24 cellular contexts compared by ENCODE assay signal in genomic region chr18:75958683-75959082, GRCh38.
DNase-seq lines count a peak whose midpoint lies in the region; ATAC-seq and TF ChIP-seq lines count a peak whose summit lies in the region.
"Had no signal": no experiment of that assay in that cellular context is flagged by ENCODE, and none has a peak within 500 bp of the region (broad histone marks: within the 10 kb centered on the region; RNA-seq: fewer than 3 reads in every experiment).

No MANE protein-coding gene starts in this region.

- DNase-seq in GM06990 (ENCODE audit: extremely low read depth, insufficient read length) (no peak), MM.1S (no peak), astrocyte of the cerebellum (ENCODE audit: low read depth) (no peak), neural crest cell (ENCODE audit: low read depth, low spot score) (no peak), esophagus muscularis mucosa (ENCODE audit: extremely low spot score) (no peak), SK-N-SH (no peak)
- DNase-seq in activated CD8-positive, alpha-beta memory T cell treated with anti-CD3 and anti-CD28 coated beads, Interleukin-2, amount 10 ng/mL, durations not matched to agents 7 days and 5 days, result no peak
- DNase-seq: activated CD4-positive, alpha-beta T cell treated with anti-CD3 and anti-CD28 coated beads for 36 hours; activated CD8-positive, alpha-beta T cell treated with anti-CD3 and anti-CD28 coated beads for 36 hours; activated naive CD4-positive, alpha-beta T cell treated with anti-CD3 and anti-CD28 coated beads, Interleukin-2, amount 50 U/mL, for 16 hours; CD8-positive, alpha-beta T cell; left lung; NCI-H1105; NCI-H2029; NCI-H524 treated with DMSO at 0.1 percent for 48 hours; Peyer's patch; posterior cingulate gyrus; right cardiac atrium; SHP77 treated with DMSO at 0.1 percent for 48 hours; spleen; stimulated activated CD4-positive, alpha-beta T cell treated with anti-CD3 and anti-CD28 coated beads, Interleukin-2, amount 100 ng/mL, for 24 hours; stimulated activated naive CD8-positive, alpha-beta T cell treated with anti-CD3 and anti-CD28 coated beads, Interleukin-15, Interleukin-2, amounts not matched to agents 100 U/mL and 50 U/mL, for 24 hours had no signal

- no peaks in the 10 kb centered on the region for H3K4me1 Mint-ChIP-seq in neural crest cell
- H3K4me1 Mint-ChIP-seq in activated CD8-positive, alpha-beta memory T cell treated with anti-CD3 and anti-CD28 coated beads, Interleukin-2, amount 10 ng/mL, durations not matched to agents 7 days and 5 days, result no peaks in the 10 kb centered on the region
- H3K4me1 Mint-ChIP-seq: activated CD4-positive, alpha-beta T cell treated with anti-CD3 and anti-CD28 coated beads for 36 hours; B cell had no signal

- H4K20me1 ChIP-seq in MM.1S (ENCODE audit: insufficient read depth, low read length) (no peaks in the 10 kb centered on the region), SK-N-SH (ENCODE audit: insufficient read depth) (no peaks in the 10 kb centered on the region)

- H2AFZ ChIP-seq in MM.1S (ENCODE audit: low read length) (no peak overlapping the region), SK-N-SH (ENCODE audit: low read depth) (no peak overlapping the region)

- H3K9me3 ChIP-seq in MM.1S (replicated peaks; ENCODE audit: insufficient read depth, low read length) (no peaks in the 10 kb centered on the region), esophagus muscularis mucosa (no peaks in the 10 kb centered on the region), SK-N-SH (peaks cover 10% of the 10 kb centered on the region; the same call in 1 of the 2 replicates)
- H3K9me3 ChIP-seq: Peyer's patch had no signal

- H3K27ac Mint-ChIP-seq in neural crest cell (ENCODE audit: unreplicated experiment), result no peak overlapping the region
- H3K27ac Mint-ChIP-seq in activated CD8-positive, alpha-beta memory T cell treated with anti-CD3 and anti-CD28 coated beads, Interleukin-2, amount 10 ng/mL, durations not matched to agents 7 days and 5 days, result no peak overlapping the region
- H3K27ac Mint-ChIP-seq: activated CD4-positive, alpha-beta T cell treated with anti-CD3 and anti-CD28 coated beads for 36 hours; activated CD8-positive, alpha-beta T cell treated with anti-CD3 and anti-CD28 coated beads for 36 hours; B cell; CD8-positive, alpha-beta T cell; T-helper 2 cell treated with Interferon-gamma antibody and Interleukin-4, amounts not matched to agents 5 μg/mL and 100 μg/mL, for 36 hours had no signal

- ATAC-seq in activated CD8-positive, alpha-beta memory T cell treated with anti-CD3 and anti-CD28 coated beads, Interleukin-2, amount 10 ng/mL, durations not matched to agents 7 days and 5 days, result no peak
- ATAC-seq: activated CD4-positive, alpha-beta T cell treated with anti-CD3 and anti-CD28 coated beads for 36 hours; activated CD8-positive, alpha-beta T cell treated with anti-CD3 and anti-CD28 coated beads for 36 hours; CD8-positive, alpha-beta T cell; left lung; right cardiac atrium; stimulated activated naive CD8-positive, alpha-beta T cell treated with anti-CD3 and anti-CD28 coated beads, Interleukin-15, Interleukin-2, amounts not matched to agents 100 U/mL and 50 U/mL, for 24 hours had no signal

- H3K27me3 Mint-ChIP-seq in neural crest cell (ENCODE audit: low read depth), result no peaks in the 10 kb centered on the region
- no peaks in the 10 kb centered on the region for H3K27me3 Mint-ChIP-seq in activated CD8-positive, alpha-beta memory T cell treated with anti-CD3 and anti-CD28 coated beads, Interleukin-2, amount 10 ng/mL, durations not matched to agents 7 days and 5 days
- H3K27me3 Mint-ChIP-seq: activated CD8-positive, alpha-beta T cell treated with anti-CD3 and anti-CD28 coated beads for 36 hours; B cell had no signal

- TF ChIP-seq CTCF in GM06990 (IDR thresholded peaks at IDR 0.05; ENCODE audit: insufficient read depth, low read length, poor library complexity, severe bottlenecking) (peak; percentile 3), MM.1S (IDR thresholded peaks at IDR 0.05; ENCODE audit: low read length) (0 out of 2 replicates have a peak, but pooled peaks have one; percentile 4), astrocyte of the cerebellum (IDR thresholded peaks at IDR 0.05; ENCODE audit: low read depth, low read length, missing control alignments) (peak; percentile 17), neural crest cell (conservative IDR thresholded peaks at IDR 0.05) (peak; percentile 29), esophagus muscularis mucosa (IDR thresholded peaks at IDR 0.05) (no peak), SK-N-SH (IDR thresholded peaks at IDR 0.05) (no peak)

- no peaks in the 10 kb centered on the region for H3K36me3 ChIP-seq in GM06990 (ENCODE audit: control insufficient read depth, insufficient read depth, low read length)
- H3K36me3 ChIP-seq in MM.1S (replicated peaks; ENCODE audit: insufficient read depth, low read length), result no peaks in the 10 kb centered on the region
- no peaks in the 10 kb centered on the region for H3K36me3 ChIP-seq in esophagus muscularis mucosa
- no peaks in the 10 kb centered on the region for H3K36me3 ChIP-seq in SK-N-SH (replicated peaks in 1 of 2; ENCODE audit: control insufficient read depth in 1 of 2, insufficient read depth in 2 of 2, low read length in 1 of 2)
- H3K36me3 ChIP-seq: left lung, Peyer's patch, spleen had no signal

- 100% methylated on average over 1 of the region's 1 CpG for WGBS in esophagus muscularis mucosa
- 11% methylated on average over 1 of the region's 1 CpG for WGBS in SK-N-SH (ENCODE audit: low lambda C conversion rate)

- H3K79me2 ChIP-seq in MM.1S (ENCODE audit: low read length) (no peaks in the 10 kb centered on the region), SK-N-SH (ENCODE audit: insufficient read depth) (no peaks in the 10 kb centered on the region)

- no peak overlapping the region for H3K4me3 Mint-ChIP-seq in neural crest cell
- no peak overlapping the region for H3K4me3 Mint-ChIP-seq in activated CD8-positive, alpha-beta memory T cell treated with anti-CD3 and anti-CD28 coated beads, Interleukin-2, amount 10 ng/mL, durations not matched to agents 7 days and 5 days
- H3K4me3 Mint-ChIP-seq: activated CD4-positive, alpha-beta T cell treated with anti-CD3 and anti-CD28 coated beads for 36 hours; activated CD8-positive, alpha-beta T cell treated with anti-CD3 and anti-CD28 coated beads for 36 hours; B cell; CD8-positive, alpha-beta T cell; T-helper 2 cell treated with Interferon-gamma antibody and Interleukin-4, amounts not matched to agents 5 μg/mL and 100 μg/mL, for 36 hours had no signal

- no peak for TF ChIP-seq RAD21 in SK-N-SH (IDR thresholded peaks at IDR 0.05; ENCODE audit: low read length)

- H3K4me1 ChIP-seq in MM.1S (ENCODE audit: low read length) (no peaks in the 10 kb centered on the region), esophagus muscularis mucosa (no peaks in the 10 kb centered on the region), SK-N-SH (ENCODE audit: control insufficient read depth in 1 of 2, insufficient read depth in 2 of 2, low read depth in 1 of 2, low read length in 1 of 2) (no peaks in the 10 kb centered on the region)
- H3K4me1 ChIP-seq: left lung, Peyer's patch, spleen had no signal

- H3K36me3 Mint-ChIP-seq in neural crest cell (ENCODE audit: low read depth), result no peaks in the 10 kb centered on the region
- no peaks in the 10 kb centered on the region for H3K36me3 Mint-ChIP-seq in activated CD8-positive, alpha-beta memory T cell treated with anti-CD3 and anti-CD28 coated beads, Interleukin-2, amount 10 ng/mL, durations not matched to agents 7 days and 5 days
- H3K36me3 Mint-ChIP-seq: CD8-positive, alpha-beta T cell had no signal

- H3K27ac ChIP-seq in MM.1S (ENCODE audit: low read length) (no peak overlapping the region), esophagus muscularis mucosa (replicated peaks in 1 of 4) (no peak overlapping the region), SK-N-SH (ENCODE audit: low read depth in 2 of 2, low read length in 1 of 2) (no peak overlapping the region)
- H3K27ac ChIP-seq: left lung, Peyer's patch, spleen had no signal

- intact Hi-C loops in esophagus muscularis mucosa (cut with DNase I), result no loop called here

- H3K4me3 ChIP-seq in GM06990 (replicated peaks; ENCODE audit: low read depth, low read length), result no peak overlapping the region
- no peak overlapping the region for H3K4me3 ChIP-seq in MM.1S (ENCODE audit: low read length)
- H3K4me3 ChIP-seq in astrocyte of the cerebellum (ENCODE audit: low read depth, low read length), result no peak overlapping the region
- no peak overlapping the region for H3K4me3 ChIP-seq in esophagus muscularis mucosa
- no peak overlapping the region for H3K4me3 ChIP-seq in SK-N-SH (ENCODE audit: low read depth in 2 of 2, low read length in 1 of 2)
- H3K4me3 ChIP-seq: left lung, Peyer's patch, spleen had no signal

- H3K9me2 ChIP-seq in MM.1S (replicated peaks; ENCODE audit: insufficient read depth, low read length), result no peaks in the 10 kb centered on the region
- no peaks in the 10 kb centered on the region for H3K9me2 ChIP-seq in SK-N-SH

- no peak overlapping the region for H3K9ac ChIP-seq in MM.1S (ENCODE audit: low read length)
- H3K9ac ChIP-seq in SK-N-SH, result no peak overlapping the region

- H3K27me3 ChIP-seq in GM06990 (replicated peaks; ENCODE audit: control insufficient read depth, insufficient read depth, low read length) (no peaks in the 10 kb centered on the region), MM.1S (replicated peaks; ENCODE audit: insufficient read depth, low read length) (no peaks in the 10 kb centered on the region), esophagus muscularis mucosa (no peaks in the 10 kb centered on the region), SK-N-SH (ENCODE audit: insufficient read depth) (no peaks in the 10 kb centered on the region)
- H3K27me3 ChIP-seq: left lung, Peyer's patch, spleen had no signal

- TF ChIP-seq POLR2A in esophagus muscularis mucosa (IDR thresholded peaks at IDR 0.05; ENCODE audit: low read depth), result no peak

- no peaks in the 10 kb centered on the region for H3F3A ChIP-seq in MM.1S (ENCODE audit: insufficient read depth, low read length)
- H3F3A ChIP-seq in SK-N-SH (replicated peaks; ENCODE audit: insufficient read depth), result no peaks in the 10 kb centered on the region

- POLR2A ChIA-PET in SK-N-SH (lab: Yijun Ruan, JAX), result no interaction called here

- H3K9me3 Mint-ChIP-seq in neural crest cell, result peaks cover 3% of the 10 kb centered on the region
- H3K9me3 Mint-ChIP-seq in activated CD8-positive, alpha-beta memory T cell treated with anti-CD3 and anti-CD28 coated beads, Interleukin-2, amount 10 ng/mL, durations not matched to agents 7 days and 5 days (ENCODE audit: low read depth), result peaks cover 1% of the 10 kb centered on the region
- H3K9me3 Mint-ChIP-seq: activated CD8-positive, alpha-beta T cell treated with anti-CD3 and anti-CD28 coated beads for 36 hours; CD8-positive, alpha-beta T cell; T-helper 2 cell treated with Interferon-gamma antibody and Interleukin-4, amounts not matched to agents 5 μg/mL and 100 μg/mL, for 36 hours had no signal

- in situ Hi-C loops in astrocyte of the cerebellum (cut with HindIII; ENCODE audit: low sequenced_read_pairs), result no loop called here

- CTCF ChIA-PET in activated CD8-positive, alpha-beta memory T cell treated with anti-CD3 and anti-CD28 coated beads, Interleukin-2, amount 10 ng/mL, durations not matched to agents 7 days and 5 days (lab: Charles Lee), result no interaction called here
- CTCF ChIA-PET in SK-N-SH (lab: Yijun Ruan, JAX), result no interaction called here

- H3K4me2 ChIP-seq in MM.1S (ENCODE audit: low read depth, low read length) (no peak overlapping the region), SK-N-SH (no peak overlapping the region)

- no peak for TF ChIP-seq EP300 in esophagus muscularis mucosa (IDR thresholded peaks at IDR 0.05)
- no peak for TF ChIP-seq EP300 in SK-N-SH (IDR thresholded peaks at IDR 0.05; ENCODE audit: borderline replicate concordance in 1 of 2, low read depth in 1 of 2, low read length in 1 of 2)

Comparison
In these comparisons a context has a peak if more than half of its experiments do, and no peak if none do; other contexts are left out.
1. CTCF ChIP-seq: peak in GM06990 (single experiment), MM.1S (single experiment), astrocyte of the cerebellum (single experiment) and neural crest cell (single experiment); none in esophagus muscularis mucosa (0 of 3) and SK-N-SH (single experiment).